ENCODE assay signal across 3 cellular contexts in genomic region chr11:42598341-42598740, GRCh38.
TF ChIP-seq lines count a peak whose summit lies in the region.

No MANE protein-coding gene starts in this region.

TF ChIP-seq in GM23338, 12 proteins besides CTCF, POLR2A, EP300 and RAD21:
- TF ChIP-seq EZH2 (IDR thresholded peaks at IDR 0.05; ENCODE audit: low read depth, unreplicated experiment), result no peak
- TF ChIP-seq NANOG (IDR thresholded peaks at IDR 0.05; ENCODE audit: borderline replicate concordance), result no peak
- no peak for TF ChIP-seq POLR2AphosphoS5 (IDR thresholded peaks at IDR 0.05; ENCODE audit: low read depth)
- no peak for TF ChIP-seq ZNF462 (CRISPR knock-in tag; IDR thresholded peaks at IDR 0.05)
- TF ChIP-seq ZNF114 (CRISPR knock-in tag; IDR thresholded peaks at IDR 0.05), result no peak

TF ChIP-seq in WTC11, 78 proteins besides CTCF, POLR2A, EP300 and RAD21:
- TF ChIP-seq GTF2I (CRISPR knock-in tag; conservative IDR thresholded peaks at IDR 0.05), result no peak
- no peak for TF ChIP-seq ELF4 (CRISPR knock-in tag; IDR thresholded peaks at IDR 0.05; ENCODE audit: low read depth)
- no peak for TF ChIP-seq ATF3 (CRISPR knock-in tag; conservative IDR thresholded peaks at IDR 0.05)
- no peak for TF ChIP-seq IRF2 (CRISPR knock-in tag; IDR thresholded peaks at IDR 0.05; ENCODE audit: borderline replicate concordance, low read depth)
- TF ChIP-seq PRDM15 (CRISPR knock-in tag; IDR thresholded peaks at IDR 0.05), result no peak
- TF ChIP-seq ZNF263 (CRISPR knock-in tag; IDR thresholded peaks at IDR 0.05; ENCODE audit: low read depth), result no peak
- TF ChIP-seq SP1 (CRISPR knock-in tag; conservative IDR thresholded peaks at IDR 0.05), result no peak
- no peak for TF ChIP-seq ZNF416 (CRISPR knock-in tag; IDR thresholded peaks at IDR 0.05)

TF ChIP-seq in H1, 55 proteins besides CTCF, POLR2A, EP300 and RAD21:
- TF ChIP-seq RFX5 (IDR thresholded peaks at IDR 0.05; ENCODE audit: borderline replicate concordance, low read depth, low read length), result no peak
- no peak for TF ChIP-seq FOSL1 (IDR thresholded peaks at IDR 0.05; ENCODE audit: insufficient read depth, low read depth, low read length)
- TF ChIP-seq SIN3A (conservative IDR thresholded peaks at IDR 0.05 in 1 of 2, IDR thresholded peaks at IDR 0.05 in 1 of 2; ENCODE audit: low read depth in 1 of 2, low read length in 2 of 2), result no peak
- no peak for TF ChIP-seq SAP30 (IDR thresholded peaks at IDR 0.05; ENCODE audit: insufficient read depth, insufficient replicate concordance, low read length)
- TF ChIP-seq RBBP5 (IDR thresholded peaks at IDR 0.05; ENCODE audit: borderline replicate concordance, low read depth, low read length), result no peak
- TF ChIP-seq RXRA (IDR thresholded peaks at IDR 0.05; ENCODE audit: insufficient read depth, low read depth, low read length), result no peak
TF ChIP-seq in H1: peak in this region for 0.
